ENCODE assay signal across 14 cellular contexts in the genomic region with DNA sequence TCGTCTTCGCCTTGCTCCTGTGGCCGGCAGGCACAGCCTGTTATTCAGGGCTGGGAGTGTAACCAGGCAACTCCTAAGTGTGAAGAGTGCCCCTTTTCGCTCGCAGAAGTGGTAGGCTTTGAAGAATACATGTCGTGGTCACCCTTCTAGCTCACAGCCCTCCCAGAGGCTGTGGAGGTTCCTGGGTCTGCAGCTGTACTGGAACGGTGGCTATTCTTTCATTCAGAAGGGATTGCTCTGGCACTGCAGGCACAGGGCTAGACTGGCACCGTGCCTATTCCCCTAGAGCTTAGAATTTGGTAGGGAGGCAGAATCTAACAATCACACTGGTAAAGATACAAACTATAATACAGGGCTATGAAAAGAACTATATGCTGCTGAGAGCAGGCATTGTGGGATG. TPM values are rescaled to one million over a fixed set of nuclear protein-coding genes. Genes with fewer than 3 reads are reported as not detected.
A peak's percentile ranks its signal among the peaks of the same experiment; 100 is the strongest.
DNase-seq lines count a peak whose midpoint lies in the region; ATAC-seq and TF ChIP-seq lines count a peak whose summit lies in the region.
"Had no signal": no experiment of that assay in that cellular context is flagged by ENCODE, and none has a peak within 500 bp of the region (broad histone marks: within the 10 kb centered on the region; RNA-seq: fewer than 3 reads in every experiment).

No MANE protein-coding gene starts in this region.

- no peak overlapping the region for H3K9ac ChIP-seq in stomach smooth muscle (ENCODE audit: low read length in 2 of 2)

- H3K4me3 ChIP-seq in stomach smooth muscle (ENCODE audit: low read length in 2 of 2) (no peak overlapping the region), ovary (no peak overlapping the region), lower leg skin (ENCODE audit: low read depth, poor library complexity, severe bottlenecking) (no peak overlapping the region)

- intact Hi-C loops in activated B cell treated with CpG ODN at 0.5 μM for 24 hours (cut with micrococcal nuclease) (no loop called here), ovary (cut with DNase I) (no loop called here), lower leg skin (cut with DNase I; ENCODE audit: low total_unique reads) (no loop called here)

- H3K36me3 Mint-ChIP-seq in activated naive CD4-positive, alpha-beta T cell treated with anti-CD3 and anti-CD28 coated beads, Interleukin-2, amount 50 U/mL, for 24 hours: no peaks in the 10 kb centered on the region
- H3K36me3 Mint-ChIP-seq in activated B cell treated with CpG ODN at 0.5 μM for 24 hours (ENCODE audit: low read depth): no peaks in the 10 kb centered on the region
- H3K36me3 Mint-ChIP-seq in glutamatergic neuron (ENCODE audit: unreplicated experiment): no peaks in the 10 kb centered on the region

- no peaks in the 10 kb centered on the region for H3K9me3 Mint-ChIP-seq in activated naive CD4-positive, alpha-beta T cell treated with anti-CD3 and anti-CD28 coated beads, Interleukin-2, amount 50 U/mL, for 24 hours
- H3K9me3 Mint-ChIP-seq in activated B cell treated with CpG ODN at 0.5 μM for 24 hours (no peaks in the 10 kb centered on the region), glutamatergic neuron (ENCODE audit: unreplicated experiment) (peaks cover 2% of the 10 kb centered on the region)

- H3K27me3 ChIP-seq in stomach smooth muscle (ENCODE audit: control insufficient read depth in 1 of 2, insufficient read depth in 2 of 2, low read length in 2 of 2) (no peaks in the 10 kb centered on the region), ovary (no peaks in the 10 kb centered on the region)
- H3K27me3 ChIP-seq: brain microvascular endothelial cell had no signal

- no peak for TF ChIP-seq POLR2A in ovary (IDR thresholded peaks at IDR 0.05)
- TF ChIP-seq POLR2A in lower leg skin (IDR thresholded peaks at IDR 0.05): no peak

- peak overlapping the region; percentile 74 for H3K4me3 Mint-ChIP-seq in activated naive CD4-positive, alpha-beta T cell treated with anti-CD3 and anti-CD28 coated beads, Interleukin-2, amount 50 U/mL, for 24 hours
- peak overlapping the region; percentile 61 for H3K4me3 Mint-ChIP-seq in activated B cell treated with CpG ODN at 0.5 μM for 24 hours
- peak overlapping the region; percentile 79 for H3K4me3 Mint-ChIP-seq in glutamatergic neuron (ENCODE audit: unreplicated experiment)

- ATAC-seq in activated B cell treated with CpG ODN at 0.5 μM for 24 hours (ENCODE audit: low read depth): no peak

- H3K27ac ChIP-seq in stomach smooth muscle (ENCODE audit: low read length) (peak overlapping the region; percentile 37), ovary (no peak overlapping the region)
- H3K27ac ChIP-seq: brain microvascular endothelial cell had no signal

- CTCF ChIA-PET in activated B cell treated with CpG ODN at 0.5 μM for 24 hours (lab: Charles Lee): no interaction called here

- H3K4me1 ChIP-seq in stomach smooth muscle (ENCODE audit: control insufficient read depth, insufficient read depth, low read length) (peaks cover 16% of the 10 kb centered on the region), ovary (ENCODE audit: insufficient read depth) (peaks cover 5% of the 10 kb centered on the region)

- no peaks in the 10 kb centered on the region for H3K36me3 ChIP-seq in stomach smooth muscle (ENCODE audit: control insufficient read depth in 2 of 2, insufficient read depth in 2 of 2, low read length in 2 of 2)
- no peaks in the 10 kb centered on the region for H3K36me3 ChIP-seq in ovary
- H3K36me3 ChIP-seq: brain microvascular endothelial cell had no signal

- TF ChIP-seq EP300 in ovary (IDR thresholded peaks at IDR 0.05): no peak

- H3K27me3 Mint-ChIP-seq in activated naive CD4-positive, alpha-beta T cell treated with anti-CD3 and anti-CD28 coated beads, Interleukin-2, amount 50 U/mL, for 24 hours: peaks cover 5% of the 10 kb centered on the region
- H3K27me3 Mint-ChIP-seq in activated B cell treated with CpG ODN at 0.5 μM for 24 hours: peaks cover 14% of the 10 kb centered on the region
- H3K27me3 Mint-ChIP-seq in glutamatergic neuron (ENCODE audit: unreplicated experiment): peaks cover 9% of the 10 kb centered on the region

- DNase-seq in activated naive CD4-positive, alpha-beta T cell treated with Interleukin-2 at 50 U/mL for 16 hours: no peak
- DNase-seq in activated B cell treated with CpG ODN at 0.5 μM for 24 hours (no peak), glutamatergic neuron (no peak), ovary (no peak), lower leg skin (ENCODE audit: low spot score in 2 of 2) (no peak), AG20443 (ENCODE audit: low spot score) (no peak)
- DNase-seq: activated CD8-positive, alpha-beta memory T cell treated with anti-CD3 and anti-CD28 coated beads, Interleukin-2, amount 50 U/mL, for 48 hours; brain microvascular endothelial cell; NCI-H2029 treated with DMSO at 0.1 percent for 48 hours; stimulated activated CD8-positive, alpha-beta memory T cell treated with anti-CD3 and anti-CD28 coated beads, Interleukin-4, amount 100 ng/mL, for 48 hours; T-helper 9 cell had no signal

- H3K9me3 ChIP-seq in stomach smooth muscle (ENCODE audit: control insufficient read depth in 2 of 2, low read length in 2 of 2) (no peaks in the 10 kb centered on the region), ovary (no peaks in the 10 kb centered on the region)

- WGBS in ovary, 3 donors: 87 to 93% (median 89%) methylated on average over 8 of the region's 8 CpGs
- WGBS in lower leg skin, 2 donors: 67 to 81% methylated on average over 8 of the region's 8 CpGs

- peaks cover 7% of the 10 kb centered on the region for H3K4me1 Mint-ChIP-seq in activated naive CD4-positive, alpha-beta T cell treated with anti-CD3 and anti-CD28 coated beads, Interleukin-2, amount 50 U/mL, for 24 hours
- H3K4me1 Mint-ChIP-seq in activated B cell treated with CpG ODN at 0.5 μM for 24 hours (peaks cover 6% of the 10 kb centered on the region), glutamatergic neuron (ENCODE audit: low read depth, unreplicated experiment) (peaks cover 6% of the 10 kb centered on the region)

- POLR2A ChIA-PET in activated B cell treated with CpG ODN at 0.5 μM for 24 hours (lab: Charles Lee): interaction anchor here (0.6 kb wide), 1 partner anchor 38 kb away, joined by 7 read pairs; the partner anchor contains the start of gene PNRC1

- no peak for TF ChIP-seq CTCF in activated B cell treated with CpG ODN at 0.5 μM for 24 hours (IDR thresholded peaks at IDR 0.05)
- TF ChIP-seq CTCF in glutamatergic neuron (IDR thresholded peaks at IDR 0.05; ENCODE audit: partially characterized antibody, unreplicated experiment): no peak
- no peak for TF ChIP-seq CTCF in ovary (IDR thresholded peaks at IDR 0.05)
- no peak for TF ChIP-seq CTCF in lower leg skin (IDR thresholded peaks at IDR 0.05)

- no peak overlapping the region for H3K27ac Mint-ChIP-seq in activated naive CD4-positive, alpha-beta T cell treated with anti-CD3 and anti-CD28 coated beads, Interleukin-2, amount 50 U/mL, for 24 hours
- H3K27ac Mint-ChIP-seq in activated B cell treated with CpG ODN at 0.5 μM for 24 hours (no peak overlapping the region), glutamatergic neuron (ENCODE audit: unreplicated experiment) (no peak overlapping the region)

RNA-seq across cellular contexts. Expression of gene SRSF12, which starts 1.1 kb away (rescaled TPM):
- total RNA-seq in activated B cell treated with CpG ODN at 0.5 μM for 24 hours: not detected in 2 replicates
- 12.1 TPM for total RNA-seq in glutamatergic neuron (ENCODE audit: unreplicated experiment)
- 1 to 10 TPM in 6 of 7 donors, under 1 TPM in 1; 0.83 to 9.8 (median 3.2) TPM for total RNA-seq in ovary
- polyA plus RNA-seq in ovary: 1 to 10 TPM; 1.1 to 1.9 TPM
- total RNA-seq in lower leg skin: under 1 TPM in 1 of 4 donors, not detected in 3; 0.49 TPM
- total RNA-seq: H4 had no signal

RNA-seq across cellular contexts. Expression of gene PM20D2, which starts 26.9 kb away (rescaled TPM):
- 10.9 and 11.6 TPM in 2 replicates for total RNA-seq in activated B cell treated with CpG ODN at 0.5 μM for 24 hours
- 0.56 TPM for total RNA-seq in glutamatergic neuron (ENCODE audit: unreplicated experiment)
- 10 to 100 TPM; 18.4 to 32.0 (median 27.7) TPM for total RNA-seq in ovary
- polyA plus RNA-seq in ovary: 10 to 100 TPM; 10.0 to 19.5 TPM
- total RNA-seq in lower leg skin: 10 to 100 TPM; 10.6 to 19.4 (median 15.7) TPM

RNA-seq across cellular contexts. Expression of gene PNRC1, which starts 38.4 kb away (rescaled TPM):
- total RNA-seq in activated B cell treated with CpG ODN at 0.5 μM for 24 hours (220 and 229 TPM in 2 replicates), glutamatergic neuron (ENCODE audit: unreplicated experiment) (91.4 TPM), ovary (100 to 1,000 TPM; 311 to 507 (median 427) TPM), lower leg skin (100 to 1,000 TPM; 197 to 362 (median 260) TPM)
- polyA plus RNA-seq in ovary: 100 to 1,000 TPM; 152 to 239 TPM
